Comparison of ENCODE assay signal across 8 cellular contexts in genomic region chr6:150813319-150813992, GRCh38. TPM values are rescaled to one million over a fixed set of nuclear protein-coding genes. Genes with fewer than 3 reads are reported as not detected.
DNase-seq lines count a peak whose midpoint lies in the region; ATAC-seq and TF ChIP-seq lines count a peak whose summit lies in the region.

No MANE protein-coding gene starts in this region.

- H3K9me2 ChIP-seq in GM23338 (ENCODE audit: insufficient read depth) = no peaks in the 10 kb centered on the region

- H2AFZ ChIP-seq in GM23338 = no peak overlapping the region

- H3K36me3 Mint-ChIP-seq in activated CD4-positive, alpha-beta memory T cell treated with anti-CD3 and anti-CD28 coated beads, Interleukin-2, amount 10 ng/mL, durations not matched to agents 7 days and 5 days (ENCODE audit: low read depth) = no peaks in the 10 kb centered on the region
- H3K36me3 Mint-ChIP-seq in stimulated activated naive CD8-positive, alpha-beta T cell treated with anti-CD3 and anti-CD28 coated beads, Interleukin-15, Interleukin-2, amounts not matched to agents 100 ng/mL and 50 ng/mL, for 24 hours (ENCODE audit: low read depth) = peaks cover 8% of the 10 kb centered on the region
- no peaks in the 10 kb centered on the region for H3K36me3 Mint-ChIP-seq in GM23338 (ENCODE audit: low read depth)

- no peak for DNase-seq in Right ventricle myocardium inferior (ENCODE audit: missing footprints)
- DNase-seq in cardiac septum (ENCODE audit: low spot score) = no peak
- DNase-seq in activated CD4-positive, alpha-beta memory T cell treated with anti-CD3 and anti-CD28 coated beads, Interleukin-2, amount 10 ng/mL, durations not matched to agents 7 days and 5 days = peak; percentile 21
- DNase-seq in inferior parietal cortex (ENCODE audit: extremely low spot score) = peak; percentile 9
- DNase-seq in ascending aorta (ENCODE audit: low spot score in 2 of 2) = no peak
- DNase-seq in GM23338 (ENCODE audit: low spot score) = no peak

- no peak overlapping the region for H3K4me2 ChIP-seq in GM23338

- peaks cover 6% of the 10 kb centered on the region for H3K27me3 Mint-ChIP-seq in activated CD4-positive, alpha-beta memory T cell treated with anti-CD3 and anti-CD28 coated beads, Interleukin-2, amount 10 ng/mL, durations not matched to agents 7 days and 5 days
- H3K27me3 Mint-ChIP-seq in stimulated activated naive CD8-positive, alpha-beta T cell treated with anti-CD3 and anti-CD28 coated beads, Interleukin-15, Interleukin-2, amounts not matched to agents 100 ng/mL and 50 ng/mL, for 24 hours = peaks cover 18% of the 10 kb centered on the region
- H3K27me3 Mint-ChIP-seq in GM23338 (ENCODE audit: insufficient read depth, low read depth, poor library complexity) = peaks cover 11% of the 10 kb centered on the region

- H3K9me3 ChIP-seq in ascending aorta = no peaks in the 10 kb centered on the region

- TF ChIP-seq CTCF in ascending aorta (IDR thresholded peaks at IDR 0.05) (no peak), GM23338 (conservative IDR thresholded peaks at IDR 0.05; ENCODE audit: low read depth in 2 of 2) (no peak)

- H3K4me3 ChIP-seq in ascending aorta = no peak overlapping the region
- H3K4me3 ChIP-seq in GM23338 = no peak overlapping the region

- intact Hi-C loops in Right ventricle myocardium inferior (cut with DNase I) = loop anchor here (5.0 kb wide), 2 partner anchors 126 to 216 kb away; partner anchors contain the start of gene PLEKHG1
- intact Hi-C loops in cardiac septum (cut with DNase I) = loop anchor here (5.0 to 10.0 kb wide), 2 partner anchors 119 to 216 kb away; partner anchors contain the start of gene PLEKHG1
- intact Hi-C loops in ascending aorta (cut with DNase I) = loop anchor here (5.0 kb wide), 2 partner anchors 211 to 881 kb away; no protein-coding TSS in a partner anchor

- no peaks in the 10 kb centered on the region for H3F3A ChIP-seq in GM23338 (replicated peaks; ENCODE audit: low read depth)

- no peaks in the 10 kb centered on the region for H4K20me1 ChIP-seq in GM23338 (replicated peaks; ENCODE audit: insufficient read depth)

- CTCF ChIA-PET in activated CD4-positive, alpha-beta memory T cell treated with anti-CD3 and anti-CD28 coated beads, Interleukin-2, amount 10 ng/mL, durations not matched to agents 7 days and 5 days (lab: Charles Lee) = interaction anchor here (0.6 to 2.0 kb wide), 4 partner anchors 10 to 427 kb away, joined by 3 to 15 read pairs (median 5); no protein-coding TSS in a partner anchor

- no peak overlapping the region for H3K4me3 Mint-ChIP-seq in activated CD4-positive, alpha-beta memory T cell treated with anti-CD3 and anti-CD28 coated beads, Interleukin-2, amount 10 ng/mL, durations not matched to agents 7 days and 5 days
- peak overlapping the region; percentile 43 for H3K4me3 Mint-ChIP-seq in stimulated activated naive CD8-positive, alpha-beta T cell treated with anti-CD3 and anti-CD28 coated beads, Interleukin-15, Interleukin-2, amounts not matched to agents 100 ng/mL and 50 ng/mL, for 24 hours
- H3K4me3 Mint-ChIP-seq in GM23338 = no peak overlapping the region

- POLR2A ChIA-PET in activated CD4-positive, alpha-beta memory T cell treated with anti-CD3 and anti-CD28 coated beads, Interleukin-2, amount 10 ng/mL, durations not matched to agents 7 days and 5 days (lab: Charles Lee) = no interaction called here

- no peaks in the 10 kb centered on the region for H3K9me3 Mint-ChIP-seq in activated CD4-positive, alpha-beta memory T cell treated with anti-CD3 and anti-CD28 coated beads, Interleukin-2, amount 10 ng/mL, durations not matched to agents 7 days and 5 days
- no peaks in the 10 kb centered on the region for H3K9me3 Mint-ChIP-seq in stimulated activated naive CD8-positive, alpha-beta T cell treated with anti-CD3 and anti-CD28 coated beads, Interleukin-15, Interleukin-2, amounts not matched to agents 100 ng/mL and 50 ng/mL, for 24 hours
- peaks cover 12% of the 10 kb centered on the region; the same call in 2 of the 3 replicates for H3K9me3 Mint-ChIP-seq in GM23338

- H3K27ac Mint-ChIP-seq in activated CD4-positive, alpha-beta memory T cell treated with anti-CD3 and anti-CD28 coated beads, Interleukin-2, amount 10 ng/mL, durations not matched to agents 7 days and 5 days = peak overlapping the region; percentile 70
- H3K27ac Mint-ChIP-seq in stimulated activated naive CD8-positive, alpha-beta T cell treated with anti-CD3 and anti-CD28 coated beads, Interleukin-15, Interleukin-2, amounts not matched to agents 100 ng/mL and 50 ng/mL, for 24 hours = peak overlapping the region; percentile 94
- H3K27ac Mint-ChIP-seq in GM23338 = no peak overlapping the region

- peaks cover 23% of the 10 kb centered on the region for H3K4me1 Mint-ChIP-seq in activated CD4-positive, alpha-beta memory T cell treated with anti-CD3 and anti-CD28 coated beads, Interleukin-2, amount 10 ng/mL, durations not matched to agents 7 days and 5 days
- H3K4me1 Mint-ChIP-seq in stimulated activated naive CD8-positive, alpha-beta T cell treated with anti-CD3 and anti-CD28 coated beads, Interleukin-15, Interleukin-2, amounts not matched to agents 100 ng/mL and 50 ng/mL, for 24 hours (ENCODE audit: low read depth) = peaks cover 30% of the 10 kb centered on the region
- H3K4me1 Mint-ChIP-seq in GM23338 = peaks cover 7% of the 10 kb centered on the region; the same call in 2 of the 3 replicates

- ATAC-seq in Right ventricle myocardium inferior (peak; percentile 21), HG03097 (IDR thresholded peaks at IDR 0.05; ENCODE audit: low FRiP score, unreplicated experiment) (peak; percentile 53), GM23338 (no peak)

- no peaks in the 10 kb centered on the region for H3K27me3 ChIP-seq in ascending aorta
- no peaks in the 10 kb centered on the region for H3K27me3 ChIP-seq in GM23338 (ENCODE audit: insufficient read depth)

- H3K4me1 ChIP-seq in ascending aorta (peaks cover 0 to 8% of the 10 kb centered on the region in 2 donors), GM23338 (ENCODE audit: insufficient read depth) (no peaks in the 10 kb centered on the region)

- no peaks in the 10 kb centered on the region for H3K79me2 ChIP-seq in GM23338 (replicated peaks; ENCODE audit: insufficient read depth)

- H3K27ac ChIP-seq in ascending aorta = peak overlapping the region in 1 of 2 donors; percentile 22
- H3K27ac ChIP-seq in GM23338 (ENCODE audit: low read depth) = no peak overlapping the region

- H3K36me3 ChIP-seq in ascending aorta = peaks cover 0 to 15% of the 10 kb centered on the region in 2 donors
- H3K36me3 ChIP-seq in GM23338 (ENCODE audit: insufficient read depth) = no peaks in the 10 kb centered on the region

RNA-seq across cellular contexts. Expression of gene MTHFD1L, which starts 52.0 kb away (rescaled TPM):
- total RNA-seq in Right ventricle myocardium inferior (3.4 TPM), cardiac septum (5.3 TPM), ascending aorta (10.4 TPM)
- total RNA-seq in activated CD4-positive, alpha-beta memory T cell treated with anti-CD3 and anti-CD28 coated beads, Interleukin-2, amount 10 ng/mL, durations not matched to agents 7 days and 5 days = 10 to 100 TPM; 51.6 to 54.6 TPM
- total RNA-seq in GM23338 (2014; rRNA removed; shearing (Covaris generic)) = 66.8 and 75.5 TPM in 2 replicates
- 49.3 and 53.2 TPM in 2 replicates for polyA plus RNA-seq in GM23338 (2016; fragmentation: Nextera tagmentation; extraction: Ambion mirVana)

Comparison
In these comparisons a context has a peak if more than half of its experiments do, and no peak if none do; other contexts are left out.
1. DNase-seq: peak in activated CD4-positive, alpha-beta memory T cell treated with anti-CD3 and anti-CD28 coated beads, Interleukin-2, amount 10 ng/mL, durations not matched to agents 7 days and 5 days (single experiment) and inferior parietal cortex (single experiment); none in Right ventricle myocardium inferior (single experiment), cardiac septum (single experiment), ascending aorta (0 of 2) and GM23338 (single experiment).